8 cellular contexts compared by ENCODE assay signal in genomic region chr12:93167841-93168492, GRCh38.
A peak's percentile ranks its signal among the peaks of the same experiment; 100 is the strongest.
DNase-seq lines count a peak whose midpoint lies in the region; ATAC-seq and TF ChIP-seq lines count a peak whose summit lies in the region.

No MANE protein-coding gene starts in this region.

- H3K27me3 Mint-ChIP-seq in osteocyte (ENCODE audit: unreplicated experiment) = peaks cover 4% of the 10 kb centered on the region

- H3K27ac Mint-ChIP-seq in osteocyte (ENCODE audit: unreplicated experiment) = peak overlapping the region; percentile 72

- H3K79me2 ChIP-seq in fibroblast of lung (ENCODE audit: control insufficient read depth, insufficient read depth, low read length) = no peaks in the 10 kb centered on the region

- no peaks in the 10 kb centered on the region for H3K36me3 Mint-ChIP-seq in osteocyte (ENCODE audit: unreplicated experiment)

- TF ChIP-seq CTCF in RWPE2 (IDR thresholded peaks at IDR 0.05; ENCODE audit: poor library complexity, severe bottlenecking) (no peak), fibroblast of lung (conservative IDR thresholded peaks at IDR 0.05 in 1 of 2, IDR thresholded peaks at IDR 0.05 in 1 of 2; ENCODE audit: low read depth in 1 of 2, low read length in 2 of 2) (no peak), osteocyte (IDR thresholded peaks at IDR 0.05) (no peak)

- H3K9me3 ChIP-seq in RWPE2 (ENCODE audit: severe bottlenecking) (no peaks in the 10 kb centered on the region), fibroblast of lung (ENCODE audit: control insufficient read depth, insufficient read depth, low read depth, low read length) (no peaks in the 10 kb centered on the region)

- H3K4me3 ChIP-seq in RWPE2 (ENCODE audit: severe bottlenecking) (peak overlapping the region; percentile 15), fibroblast of lung (replicated peaks in 1 of 4; ENCODE audit: control extremely low read depth in 1 of 4, insufficient read depth in 1 of 4, low read depth in 3 of 4, low read length in 4 of 4) (peak overlapping the region; percentile 32 to 61 (median 51))

- H3K4me1 ChIP-seq in RWPE2 (ENCODE audit: insufficient read depth, poor library complexity, severe bottlenecking) (no peaks in the 10 kb centered on the region), fibroblast of lung (ENCODE audit: control insufficient read depth, extremely low read depth, insufficient read depth, low read length) (peaks cover 1% of the 10 kb centered on the region)

- no peak overlapping the region for H3K9ac ChIP-seq in fibroblast of lung (ENCODE audit: insufficient read depth, low read length)

- no peaks in the 10 kb centered on the region for H4K20me1 ChIP-seq in fibroblast of lung (ENCODE audit: control insufficient read depth, extremely low read depth, insufficient read depth, low read length)

- H3K9me3 Mint-ChIP-seq in osteocyte (ENCODE audit: unreplicated experiment) = no peaks in the 10 kb centered on the region

- H2AFZ ChIP-seq in fibroblast of lung (ENCODE audit: low read length) = peak overlapping the region; percentile 68

- peak overlapping the region; percentile 88 for H3K4me2 ChIP-seq in fibroblast of lung (ENCODE audit: extremely low read depth, insufficient read depth, low read length)

- H3K4me3 Mint-ChIP-seq in osteocyte (ENCODE audit: unreplicated experiment) = peak overlapping the region; percentile 82

- DNase-seq in activated effector memory CD4-positive, alpha-beta T cell treated with anti-CD3 and anti-CD28 coated beads, Interleukin-2, amount 50 U/mL, for 16 hours = peak; percentile 65
- DNase-seq in activated effector memory CD4-positive, alpha-beta T cell treated with Interleukin-2 at 50 U/mL for 16 hours = no peak
- DNase-seq in RWPE2 (ENCODE audit: low spot score) (no peak), fibroblast of lung (ENCODE audit: low read depth in 2 of 2) (peak in 1 of 2 donors; percentile 51), osteocyte (ENCODE audit: extremely low spot score, unreplicated experiment) (no peak), AG08395 (ENCODE audit: low spot score) (no peak)
- DNase-seq in NK-92 treated with Interleukin-12 subunit alpha and Interleukin-12 subunit beta, amount 100 ng/mL, for 24 hours (lab: John Stamatoyannopoulos, UW) = no peak

- ATAC-seq in HG02763 (IDR thresholded peaks at IDR 0.05; ENCODE audit: unreplicated experiment) (peak; percentile 62), RWPE2 (ENCODE audit: low read depth) (0 out of 3 replicates have a peak, but pooled peaks have one; percentile 19)

- H3K27ac ChIP-seq in RWPE2 (ENCODE audit: poor library complexity, severe bottlenecking) (no peak overlapping the region), fibroblast of lung (ENCODE audit: insufficient read depth, low read length) (no peak overlapping the region)

- H3K36me3 ChIP-seq in RWPE2 (ENCODE audit: low read depth) = no peaks in the 10 kb centered on the region
- no peaks in the 10 kb centered on the region for H3K36me3 ChIP-seq in fibroblast of lung (ENCODE audit: control insufficient read depth, insufficient read depth, low read length)

- H3K4me1 Mint-ChIP-seq in osteocyte (ENCODE audit: unreplicated experiment) = peaks cover 6% of the 10 kb centered on the region

- H3K27me3 ChIP-seq in RWPE2 (ENCODE audit: insufficient read depth, poor library complexity, severe bottlenecking) (no peaks in the 10 kb centered on the region), fibroblast of lung (ENCODE audit: control insufficient read depth, insufficient read depth, low read length) (no peaks in the 10 kb centered on the region)
